ENCODE assay signal across 14 cellular contexts in genomic region chr5:126138475-126139005, GRCh38.
DNase-seq lines count a peak whose midpoint lies in the region; ATAC-seq, FAIRE-seq and TF ChIP-seq lines count a peak whose summit lies in the region.
"Had no signal": no experiment of that assay in that cellular context is flagged by ENCODE, and none has a peak within 500 bp of the region (broad histone marks: within the 10 kb centered on the region; RNA-seq: fewer than 3 reads in every experiment).

No MANE protein-coding gene starts in this region.

- H3K27ac ChIP-seq in ACC112 (ENCODE audit: low read depth, low read length) (peak overlapping the region; percentile 18; the same call in 1 of the 2 replicates), hepatocyte (no peak overlapping the region), kidney (ENCODE audit: low read depth in 2 of 2, low read length in 2 of 2) (no peak overlapping the region)
- H3K27ac ChIP-seq in CD4-positive, alpha-beta T cell (ENCODE audit: low read depth, low read length): no peak overlapping the region

- H3K36me3 ChIP-seq in ACC112 (ENCODE audit: insufficient read depth, low read length) (no peaks in the 10 kb centered on the region), hepatocyte (replicated peaks; ENCODE audit: insufficient read depth, low read depth) (no peaks in the 10 kb centered on the region), kidney (ENCODE audit: control insufficient read depth in 1 of 2, insufficient read depth in 2 of 2, low read length in 2 of 2) (no peaks in the 10 kb centered on the region)

- H3K9me3 ChIP-seq in hepatocyte (ENCODE audit: low read depth) (no peaks in the 10 kb centered on the region), kidney (ENCODE audit: control insufficient read depth in 1 of 2, low read length in 2 of 2) (no peaks in the 10 kb centered on the region)
- no peaks in the 10 kb centered on the region for H3K9me3 ChIP-seq in CD4-positive, alpha-beta T cell (ENCODE audit: control insufficient read depth, low read length)

- no peak overlapping the region for H3K4me2 ChIP-seq in hepatocyte

- DNase-seq in HFFc6 (peak; percentile 38), SK-N-DZ (ENCODE audit: low spot score) (peak; percentile 22), hepatocyte (ENCODE audit: low spot score) (peak; percentile 41), kidney (no peak), GOT3 (lab: John Stamatoyannopoulos, UW) (no peak), cerebellar nuclear complex (lab: John Stamatoyannopoulos, UW) (no peak)
- no peak for DNase-seq in CD4-positive, alpha-beta T cell
- DNase-seq: CD8-positive, alpha-beta T cell; islet precursor cell; NCI-H774 had no signal

- no peak overlapping the region; the same call in 1 of the 2 replicates for H3K27ac Mint-ChIP-seq in HFFc6
- no peak overlapping the region for H3K27ac Mint-ChIP-seq in CD4-positive, alpha-beta T cell
- H3K27ac Mint-ChIP-seq: CD8-positive, alpha-beta T cell had no signal

- H3K4me1 ChIP-seq in ACC112 (ENCODE audit: control insufficient read depth, insufficient read depth, low read length, unreplicated experiment): peaks cover 26% of the 10 kb centered on the region
- peaks cover 9% of the 10 kb centered on the region for H3K4me1 ChIP-seq in hepatocyte (ENCODE audit: insufficient read depth)
- no peaks in the 10 kb centered on the region for H3K4me1 ChIP-seq in kidney (ENCODE audit: control insufficient read depth in 1 of 2, insufficient read depth in 1 of 2, low read depth in 1 of 2, low read length in 2 of 2)

- ATAC-seq in CD4-positive, alpha-beta T cell (ENCODE audit: poor library complexity): no peak
- ATAC-seq: CD8-positive, alpha-beta T cell had no signal

- H3K9ac ChIP-seq in kidney (ENCODE audit: low read length in 2 of 2): no peak overlapping the region

- no peaks in the 10 kb centered on the region for H3K36me3 Mint-ChIP-seq in HFFc6 (ENCODE audit: low read depth)
- H3K36me3 Mint-ChIP-seq in CD4-positive, alpha-beta T cell (ENCODE audit: low read depth): no peaks in the 10 kb centered on the region
- H3K36me3 Mint-ChIP-seq: CD8-positive, alpha-beta T cell had no signal

- H3K27me3 ChIP-seq in ACC112 (ENCODE audit: insufficient read depth, low read length): no peaks in the 10 kb centered on the region
- no peaks in the 10 kb centered on the region for H3K27me3 ChIP-seq in hepatocyte
- H3K27me3 ChIP-seq in CD4-positive, alpha-beta T cell (ENCODE audit: control insufficient read depth, insufficient read depth, low read length): no peaks in the 10 kb centered on the region

- WGBS in hepatocyte (ENCODE audit: low lambda C conversion rate, missing lambda C conversion rate): 54% methylated on average over 3 of the region's 3 CpGs

- H2AFZ ChIP-seq in ACC112 (ENCODE audit: low read length, unreplicated experiment) (no peak overlapping the region), hepatocyte (no peak overlapping the region)

- POLR2A ChIA-PET in CD4-positive, alpha-beta T cell (lab: Charles Lee): no interaction called here

- no peak overlapping the region for H3K4me3 ChIP-seq in ACC112 (ENCODE audit: low read depth, low read length)
- no peak overlapping the region for H3K4me3 ChIP-seq in hepatocyte
- H3K4me3 ChIP-seq in kidney (ENCODE audit: low read length in 2 of 2): no peak overlapping the region

- no peaks in the 10 kb centered on the region for H3K9me2 ChIP-seq in hepatocyte (replicated peaks; ENCODE audit: insufficient read depth)

- no peaks in the 10 kb centered on the region for H3K79me2 ChIP-seq in ACC112 (ENCODE audit: control insufficient read depth, insufficient read depth, low read length, unreplicated experiment)
- H3K79me2 ChIP-seq in hepatocyte: no peaks in the 10 kb centered on the region

- CTCF ChIA-PET in CD4-positive, alpha-beta T cell (lab: Charles Lee): no interaction called here

- no peaks in the 10 kb centered on the region for H4K20me1 ChIP-seq in hepatocyte (ENCODE audit: insufficient read depth, poor library complexity, severe bottlenecking)

- H3K27me3 Mint-ChIP-seq in HFFc6 (ENCODE audit: insufficient read depth): no peaks in the 10 kb centered on the region; the same call in 1 of the 2 replicates
- H3K27me3 Mint-ChIP-seq in CD4-positive, alpha-beta T cell: no peaks in the 10 kb centered on the region

- no peak overlapping the region; the same call in 1 of the 2 replicates for H3K4me3 Mint-ChIP-seq in HFFc6
- H3K4me3 Mint-ChIP-seq in CD4-positive, alpha-beta T cell: no peak overlapping the region
- H3K4me3 Mint-ChIP-seq: CD8-positive, alpha-beta T cell had no signal

- FAIRE-seq in kidney (lab: Jason Lieb, UNC): no peak
- FAIRE-seq: GM18507, H1, TTC549 had no signal

- no peak for TF ChIP-seq CTCF in HFFc6 (IDR thresholded peaks at IDR 0.05)
- TF ChIP-seq CTCF in hepatocyte (IDR thresholded peaks at IDR 0.05; ENCODE audit: poor library complexity): no peak
- TF ChIP-seq CTCF in kidney (IDR thresholded peaks at IDR 0.05; ENCODE audit: borderline replicate concordance, extremely low read depth, insufficient read depth): no peak
- TF ChIP-seq CTCF in CD4-positive, alpha-beta T cell (IDR thresholded peaks at IDR 0.05): no peak

- peaks cover 10% of the 10 kb centered on the region; the same call in 1 of the 2 replicates for H3K4me1 Mint-ChIP-seq in HFFc6 (ENCODE audit: low read depth)
- no peaks in the 10 kb centered on the region for H3K4me1 Mint-ChIP-seq in CD4-positive, alpha-beta T cell (ENCODE audit: low read depth)

- intact Hi-C loops in kidney (cut with DNase I): no loop called here
- intact Hi-C loops in CD4-positive, alpha-beta T cell (cut with DNase I, micrococcal nuclease): no loop called here

- peaks cover 13% of the 10 kb centered on the region for H3K9me3 Mint-ChIP-seq in HFFc6
- H3K9me3 Mint-ChIP-seq in CD4-positive, alpha-beta T cell: peaks cover 4% of the 10 kb centered on the region

Comparison
In these comparisons a context has a peak if more than half of its experiments do, and no peak if none do; other contexts are left out.
1. DNase-seq: peak in HFFc6 (single experiment), SK-N-DZ (single experiment) and hepatocyte (single experiment); none in kidney (single experiment), CD4-positive, alpha-beta T cell (0 of 10), GOT3 (single experiment) and cerebellar nuclear complex (0 of 2).